ENCODE assay signal across 2 cellular contexts in the genomic region with DNA sequence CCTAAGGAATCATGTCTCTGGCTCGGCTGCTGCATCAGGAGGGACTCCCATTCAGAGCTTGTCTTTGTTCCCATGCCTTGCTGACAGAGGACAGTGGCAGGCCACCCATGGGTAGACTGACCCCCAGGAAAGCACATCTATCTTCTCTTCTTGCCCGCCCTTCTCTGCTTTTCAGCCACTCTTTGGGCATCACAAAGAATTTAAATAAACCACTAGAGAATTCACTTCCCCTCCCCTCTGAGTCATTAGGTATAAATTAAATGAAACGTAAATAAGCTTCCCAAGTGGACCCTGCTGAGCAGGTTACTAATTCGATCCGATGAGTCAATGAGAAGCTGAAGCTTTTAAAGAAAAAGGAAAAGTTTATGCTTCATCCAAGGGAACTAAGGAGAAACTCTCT.
TF ChIP-seq lines count a peak whose summit lies in the region.

No MANE protein-coding gene starts in this region.

TF ChIP-seq in SK-N-SH treated with all-trans-retinoic acid at 6 μM for 48 hours, 23 proteins besides CTCF, POLR2A, EP300 and RAD21 (continued from another document):
- TF ChIP-seq PPARA (CRISPR knock-in tag; IDR thresholded peaks at IDR 0.05; ENCODE audit: borderline replicate concordance) (no peak), RARB (CRISPR knock-in tag; IDR thresholded peaks at IDR 0.05) (no peak), ISL1 (CRISPR knock-in tag; IDR thresholded peaks at IDR 0.05) (no peak), OSR1 (CRISPR knock-in tag; IDR thresholded peaks at IDR 0.05) (no peak)
- TF ChIP-seq, protein P1, sequence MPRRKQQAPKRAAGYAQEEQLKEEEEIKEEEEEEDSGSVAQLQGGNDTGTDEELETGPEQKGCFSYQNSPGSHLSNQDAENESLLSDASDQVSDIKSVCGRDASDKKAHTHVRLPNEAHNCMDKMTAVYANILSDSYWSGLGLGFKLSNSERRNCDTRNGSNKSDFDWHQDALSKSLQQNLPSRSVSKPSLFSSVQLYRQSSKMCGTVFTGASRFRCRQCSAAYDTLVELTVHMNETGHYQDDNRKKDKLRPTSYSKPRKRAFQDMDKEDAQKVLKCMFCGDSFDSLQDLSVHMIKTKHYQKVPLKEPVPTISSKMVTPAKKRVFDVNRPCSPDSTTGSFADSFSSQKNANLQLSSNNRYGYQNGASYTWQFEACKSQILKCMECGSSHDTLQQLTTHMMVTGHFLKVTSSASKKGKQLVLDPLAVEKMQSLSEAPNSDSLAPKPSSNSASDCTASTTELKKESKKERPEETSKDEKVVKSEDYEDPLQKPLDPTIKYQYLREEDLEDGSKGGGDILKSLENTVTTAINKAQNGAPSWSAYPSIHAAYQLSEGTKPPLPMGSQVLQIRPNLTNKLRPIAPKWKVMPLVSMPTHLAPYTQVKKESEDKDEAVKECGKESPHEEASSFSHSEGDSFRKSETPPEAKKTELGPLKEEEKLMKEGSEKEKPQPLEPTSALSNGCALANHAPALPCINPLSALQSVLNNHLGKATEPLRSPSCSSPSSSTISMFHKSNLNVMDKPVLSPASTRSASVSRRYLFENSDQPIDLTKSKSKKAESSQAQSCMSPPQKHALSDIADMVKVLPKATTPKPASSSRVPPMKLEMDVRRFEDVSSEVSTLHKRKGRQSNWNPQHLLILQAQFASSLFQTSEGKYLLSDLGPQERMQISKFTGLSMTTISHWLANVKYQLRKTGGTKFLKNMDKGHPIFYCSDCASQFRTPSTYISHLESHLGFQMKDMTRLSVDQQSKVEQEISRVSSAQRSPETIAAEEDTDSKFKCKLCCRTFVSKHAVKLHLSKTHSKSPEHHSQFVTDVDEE (CRISPR knock-in tag; IDR thresholded peaks at IDR 0.05), result no peak
- TF ChIP-seq, protein P2, sequence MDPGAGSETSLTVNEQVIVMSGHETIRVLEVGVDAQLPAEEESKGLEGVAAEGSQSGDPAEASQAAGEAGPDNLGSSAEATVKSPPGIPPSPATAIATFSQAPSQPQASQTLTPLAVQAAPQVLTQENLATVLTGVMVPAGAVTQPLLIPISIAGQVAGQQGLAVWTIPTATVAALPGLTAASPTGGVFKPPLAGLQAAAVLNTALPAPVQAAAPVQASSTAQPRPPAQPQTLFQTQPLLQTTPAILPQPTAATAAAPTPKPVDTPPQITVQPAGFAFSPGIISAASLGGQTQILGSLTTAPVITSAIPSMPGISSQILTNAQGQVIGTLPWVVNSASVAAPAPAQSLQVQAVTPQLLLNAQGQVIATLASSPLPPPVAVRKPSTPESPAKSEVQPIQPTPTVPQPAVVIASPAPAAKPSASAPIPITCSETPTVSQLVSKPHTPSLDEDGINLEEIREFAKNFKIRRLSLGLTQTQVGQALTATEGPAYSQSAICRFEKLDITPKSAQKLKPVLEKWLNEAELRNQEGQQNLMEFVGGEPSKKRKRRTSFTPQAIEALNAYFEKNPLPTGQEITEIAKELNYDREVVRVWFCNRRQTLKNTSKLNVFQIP (CRISPR knock-in tag; IDR thresholded peaks at IDR 0.05; ENCODE audit: borderline replicate concordance, low read depth), result no peak
- TF ChIP-seq, protein P3, sequence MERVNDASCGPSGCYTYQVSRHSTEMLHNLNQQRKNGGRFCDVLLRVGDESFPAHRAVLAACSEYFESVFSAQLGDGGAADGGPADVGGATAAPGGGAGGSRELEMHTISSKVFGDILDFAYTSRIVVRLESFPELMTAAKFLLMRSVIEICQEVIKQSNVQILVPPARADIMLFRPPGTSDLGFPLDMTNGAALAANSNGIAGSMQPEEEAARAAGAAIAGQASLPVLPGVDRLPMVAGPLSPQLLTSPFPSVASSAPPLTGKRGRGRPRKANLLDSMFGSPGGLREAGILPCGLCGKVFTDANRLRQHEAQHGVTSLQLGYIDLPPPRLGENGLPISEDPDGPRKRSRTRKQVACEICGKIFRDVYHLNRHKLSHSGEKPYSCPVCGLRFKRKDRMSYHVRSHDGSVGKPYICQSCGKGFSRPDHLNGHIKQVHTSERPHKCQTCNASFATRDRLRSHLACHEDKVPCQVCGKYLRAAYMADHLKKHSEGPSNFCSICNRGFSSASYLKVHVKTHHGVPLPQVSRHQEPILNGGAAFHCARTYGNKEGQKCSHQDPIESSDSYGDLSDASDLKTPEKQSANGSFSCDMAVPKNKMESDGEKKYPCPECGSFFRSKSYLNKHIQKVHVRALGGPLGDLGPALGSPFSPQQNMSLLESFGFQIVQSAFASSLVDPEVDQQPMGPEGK (CRISPR knock-in tag; IDR thresholded peaks at IDR 0.05; ENCODE audit: borderline replicate concordance), result no peak
TF ChIP-seq in SK-N-SH treated with all-trans-retinoic acid at 6 μM for 48 hours: peak in this region for 0.

TF ChIP-seq in SK-N-SH, 30 proteins besides CTCF, POLR2A, EP300 and RAD21 (continued from another document):
- TF ChIP-seq, protein P4, sequence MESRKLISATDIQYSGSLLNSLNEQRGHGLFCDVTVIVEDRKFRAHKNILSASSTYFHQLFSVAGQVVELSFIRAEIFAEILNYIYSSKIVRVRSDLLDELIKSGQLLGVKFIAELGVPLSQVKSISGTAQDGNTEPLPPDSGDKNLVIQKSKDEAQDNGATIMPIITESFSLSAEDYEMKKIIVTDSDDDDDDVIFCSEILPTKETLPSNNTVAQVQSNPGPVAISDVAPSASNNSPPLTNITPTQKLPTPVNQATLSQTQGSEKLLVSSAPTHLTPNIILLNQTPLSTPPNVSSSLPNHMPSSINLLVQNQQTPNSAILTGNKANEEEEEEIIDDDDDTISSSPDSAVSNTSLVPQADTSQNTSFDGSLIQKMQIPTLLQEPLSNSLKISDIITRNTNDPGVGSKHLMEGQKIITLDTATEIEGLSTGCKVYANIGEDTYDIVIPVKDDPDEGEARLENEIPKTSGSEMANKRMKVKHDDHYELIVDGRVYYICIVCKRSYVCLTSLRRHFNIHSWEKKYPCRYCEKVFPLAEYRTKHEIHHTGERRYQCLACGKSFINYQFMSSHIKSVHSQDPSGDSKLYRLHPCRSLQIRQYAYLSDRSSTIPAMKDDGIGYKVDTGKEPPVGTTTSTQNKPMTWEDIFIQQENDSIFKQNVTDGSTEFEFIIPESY (IDR thresholded peaks at IDR 0.05; ENCODE audit: borderline replicate concordance, low read depth), result no peak
- TF ChIP-seq RXRA (IDR thresholded peaks at IDR 0.05; ENCODE audit: borderline replicate concordance, low read depth) (no peak), RCOR1 (IDR thresholded peaks at IDR 0.05; ENCODE audit: low read length) (no peak), RFX5 (IDR thresholded peaks at IDR 0.05; ENCODE audit: low read length) (no peak), CHD2 (IDR thresholded peaks at IDR 0.05; ENCODE audit: low read length, partially characterized antibody) (no peak)
